In genomic region chr6:110618591-110619267, GRCh38 we compare ENCODE assay signal across 9 cellular contexts.
DNase-seq lines count a peak whose midpoint lies in the region; TF ChIP-seq lines count a peak whose summit lies in the region.
"Had no signal": no experiment of that assay in that cellular context is flagged by ENCODE, and none has a peak within 500 bp of the region (broad histone marks: within the 10 kb centered on the region; RNA-seq: fewer than 3 reads in every experiment).

No MANE protein-coding gene starts in this region.

- no peaks in the 10 kb centered on the region for H3K9me2 ChIP-seq in SK-N-SH

- POLR2A ChIA-PET in SK-N-SH (lab: Yijun Ruan, JAX) = interaction anchor here (0.6 kb wide), 1 partner anchor 256 kb away, joined by 3 read pairs; no protein-coding TSS in a partner anchor

- H3K9me3 ChIP-seq in SK-N-SH = no peaks in the 10 kb centered on the region
- no peaks in the 10 kb centered on the region for H3K9me3 ChIP-seq in left ventricle myocardium inferior (replicated peaks)

- peak; percentile 5 for DNase-seq in NCI-H82 (lab: John Stamatoyannopoulos, UW)
- DNase-seq in NCI-H82 treated with DMSO at 0.1 percent for 48 hours (lab: John Stamatoyannopoulos, UW; ENCODE audit: unreplicated experiment) = no peak
- no peak for DNase-seq in SK-N-SH
- DNase-seq in left ventricle myocardium inferior = no peak
- DNase-seq in superior temporal gyrus (ENCODE audit: extremely low spot score) = peak; percentile 71
- no peak for DNase-seq in mesenteric fat pad (ENCODE audit: low spot score)
- DNase-seq in HPDE6-E6E7 (ENCODE audit: extremely low spot score) = no peak
- DNase-seq in H4 (ENCODE audit: low spot score) = no peak

- H3K27ac ChIP-seq in SK-N-SH (ENCODE audit: low read depth in 2 of 2, low read length in 1 of 2) (no peak overlapping the region), left ventricle myocardium inferior (replicated peaks) (peak overlapping the region; percentile 21)

- H4K20me1 ChIP-seq in SK-N-SH (ENCODE audit: insufficient read depth) = no peaks in the 10 kb centered on the region

- TF ChIP-seq EP300 in SK-N-SH (IDR thresholded peaks at IDR 0.05; ENCODE audit: borderline replicate concordance in 1 of 2, low read depth in 1 of 2, low read length in 1 of 2) = no peak

- H3K36me3 ChIP-seq in SK-N-SH (replicated peaks in 1 of 2; ENCODE audit: control insufficient read depth in 1 of 2, insufficient read depth in 2 of 2, low read length in 1 of 2) (peaks cover 39 to 41% of the 10 kb centered on the region in 2 experiments), left ventricle myocardium inferior (peaks cover 32% of the 10 kb centered on the region)

- intact Hi-C loops in left ventricle myocardium inferior (cut with micrococcal nuclease) = no loop called here

- H3K79me2 ChIP-seq in SK-N-SH (ENCODE audit: insufficient read depth) = no peaks in the 10 kb centered on the region

- 86% methylated on average over 3 of the region's 3 CpGs for WGBS in SK-N-SH (ENCODE audit: low lambda C conversion rate)

- TF ChIP-seq CTCF in SK-N-SH (IDR thresholded peaks at IDR 0.05) (peak; percentile 41), left ventricle myocardium inferior (IDR thresholded peaks at IDR 0.05; ENCODE audit: borderline replicate concordance) (peak; percentile 47)

- H3K9ac ChIP-seq in SK-N-SH = no peak overlapping the region

- no peak overlapping the region for H2AFZ ChIP-seq in SK-N-SH (ENCODE audit: low read depth)

- TF ChIP-seq RAD21 in SK-N-SH (IDR thresholded peaks at IDR 0.05; ENCODE audit: low read length) = peak; percentile 44

- H3K27me3 ChIP-seq in SK-N-SH (ENCODE audit: insufficient read depth) = no peaks in the 10 kb centered on the region
- no peaks in the 10 kb centered on the region for H3K27me3 ChIP-seq in left ventricle myocardium inferior (ENCODE audit: low read depth)

- CTCF ChIA-PET in SK-N-SH (lab: Yijun Ruan, JAX) = interaction anchor here (0.6 to 2.0 kb wide), 8 partner anchors 10 to 592 kb away, joined by 3 to 8 read pairs (median 4); no protein-coding TSS in a partner anchor

- H3K4me1 ChIP-seq in SK-N-SH (ENCODE audit: control insufficient read depth in 1 of 2, insufficient read depth in 2 of 2, low read depth in 1 of 2, low read length in 1 of 2) (peaks cover 0 to 4% of the 10 kb centered on the region in 2 experiments; a peak in 2 of 4 replicates), left ventricle myocardium inferior (peaks cover 37% of the 10 kb centered on the region)

- no peak overlapping the region for H3K4me2 ChIP-seq in SK-N-SH

- no peak overlapping the region for H3K4me3 ChIP-seq in SK-N-SH (ENCODE audit: low read depth in 2 of 2, low read length in 1 of 2)
- no peak overlapping the region for H3K4me3 ChIP-seq in left ventricle myocardium inferior
- H3K4me3 ChIP-seq: lung had no signal

- no peaks in the 10 kb centered on the region for H3F3A ChIP-seq in SK-N-SH (replicated peaks; ENCODE audit: insufficient read depth)

TF ChIP-seq in SK-N-SH, 30 proteins besides CTCF, POLR2A, EP300 and RAD21:
- TF ChIP-seq SMC3 (IDR thresholded peaks at IDR 0.05; ENCODE audit: low read depth, low read length) = peak; percentile 19; the same call in 1 of the 2 replicates
- no peak for TF ChIP-seq PBX3 (IDR thresholded peaks at IDR 0.05)

Comparison
In these comparisons a context has a peak if more than half of its experiments do, and no peak if none do; other contexts are left out.
1. DNase-seq: peak in NCI-H82 (single experiment) and superior temporal gyrus (single experiment); none in NCI-H82 treated with DMSO at 0.1 percent for 48 hours (single experiment), SK-N-SH (single experiment), left ventricle myocardium inferior (single experiment), mesenteric fat pad (single experiment), HPDE6-E6E7 (single experiment) and H4 (single experiment).